In the genomic region with DNA sequence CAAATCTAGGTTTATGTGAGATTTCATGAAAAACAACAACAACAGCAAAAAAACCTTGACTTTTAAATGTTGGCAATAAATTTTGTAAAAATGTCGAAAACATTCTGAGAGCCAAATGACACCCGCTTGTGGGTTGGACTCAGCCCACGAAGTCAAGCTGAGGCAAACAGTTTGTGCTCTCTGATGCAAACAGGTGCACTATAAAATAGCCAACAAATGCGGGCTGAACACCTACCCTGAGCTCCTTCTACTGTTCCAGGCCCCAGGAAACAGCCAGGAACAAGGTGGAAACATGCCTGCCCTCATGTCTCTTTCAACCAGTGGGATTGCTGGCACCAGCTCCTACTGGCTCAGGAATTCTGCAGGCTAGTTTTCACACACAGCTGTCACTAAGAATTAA, we compare ENCODE assay signal across 20 cellular contexts.
A peak's percentile ranks its signal among the peaks of the same experiment; 100 is the strongest.
DNase-seq lines count a peak whose midpoint lies in the region; ATAC-seq, FAIRE-seq and TF ChIP-seq lines count a peak whose summit lies in the region.
"Had no signal": no experiment of that assay in that cellular context is flagged by ENCODE, and none has a peak within 500 bp of the region (broad histone marks: within the 10 kb centered on the region; RNA-seq: fewer than 3 reads in every experiment).

No MANE protein-coding gene starts in this region.

- BruUV-seq in HepG2 (replicated peaks; lab: Mats Ljungman, UMichigan): no TSS peak

- TF ChIP-seq EP300 in HepG2 (IDR thresholded peaks at IDR 0.05; ENCODE audit: low read depth in 2 of 2, low read length in 2 of 2) (no peak), HepG2 (CRISPR knock-in tag; IDR thresholded peaks at IDR 0.05; ENCODE audit: borderline replicate concordance) (no peak)

- no peak overlapping the region for H3K4me3 ChIP-seq in left ventricle myocardium inferior
- no peak overlapping the region for H3K4me3 ChIP-seq in liver (ENCODE audit: low read depth in 1 of 3, low read length in 3 of 3)
- no peak overlapping the region for H3K4me3 ChIP-seq in HepG2 (replicated peaks in 1 of 3; ENCODE audit: insufficient read depth in 1 of 3, low read depth in 2 of 3, low read length in 3 of 3)
- no peak overlapping the region for H3K4me3 ChIP-seq in psoas muscle
- H3K4me3 ChIP-seq: HAP-1 had no signal

- H3K79me2 ChIP-seq in HepG2 (ENCODE audit: insufficient read depth, low read length): no peaks in the 10 kb centered on the region

- no peaks in the 10 kb centered on the region for H4K20me1 ChIP-seq in HepG2 (ENCODE audit: insufficient read depth, low read length)

- in situ Hi-C loops in HepG2 (cut with HindIII; ENCODE audit: extremely low pct_ligation_motif_present, low pct_unique_long_range_greater_than_20kb): no loop called here

- TF ChIP-seq RAD21 in liver (IDR thresholded peaks at IDR 0.05): no peak
- TF ChIP-seq RAD21 in HepG2 (CRISPR knock-in tag; IDR thresholded peaks at IDR 0.05): no peak

- H3K9me3 ChIP-seq in left ventricle myocardium inferior (replicated peaks): no peaks in the 10 kb centered on the region
- no peaks in the 10 kb centered on the region for H3K9me3 ChIP-seq in liver (ENCODE audit: control insufficient read depth in 4 of 4, low read length in 3 of 4)
- H3K9me3 ChIP-seq in HepG2 (ENCODE audit: low read length): peaks cover 99% of the 10 kb centered on the region
- H3K9me3 ChIP-seq in psoas muscle: no peaks in the 10 kb centered on the region
- H3K9me3 ChIP-seq: HAP-1 had no signal

- no peak overlapping the region for H2AFZ ChIP-seq in HepG2 (ENCODE audit: low read length)

- no peak overlapping the region for H3K4me2 ChIP-seq in HepG2 (ENCODE audit: low read depth, low read length)

- no peak for DNase-seq in left ventricle myocardium inferior
- DNase-seq in left ventricle myocardium superior: no peak
- no peak for DNase-seq in HepG2 (ENCODE audit: low spot score)
- DNase-seq in psoas muscle: no peak
- DNase-seq: C1 segment of cervical spinal cord; Calu3; CD4-positive, alpha-beta memory T cell; COR-L47; DMS53; DMS79 treated with DMSO at 0.1 percent for 48 hours; GF-D8; GOT3; HFFc6 had no signal

- H3K36me3 ChIP-seq in left ventricle myocardium inferior (no peaks in the 10 kb centered on the region), liver (ENCODE audit: control insufficient read depth in 4 of 4, insufficient read depth in 3 of 4, low read depth in 1 of 4, low read length in 3 of 4) (no peaks in the 10 kb centered on the region), HepG2 (replicated peaks in 1 of 2; ENCODE audit: control insufficient read depth in 1 of 2, insufficient read depth in 2 of 2, low read length in 2 of 2) (no peaks in the 10 kb centered on the region), psoas muscle (ENCODE audit: insufficient read depth in 1 of 2, low read depth in 1 of 2) (no peaks in the 10 kb centered on the region)
- H3K36me3 ChIP-seq: HAP-1 had no signal

- H3K27me3 ChIP-seq in left ventricle myocardium inferior (ENCODE audit: low read depth): no peaks in the 10 kb centered on the region
- H3K27me3 ChIP-seq in liver (ENCODE audit: control insufficient read depth in 4 of 4, insufficient read depth in 4 of 4, low read length in 3 of 4): no peaks in the 10 kb centered on the region
- no peaks in the 10 kb centered on the region for H3K27me3 ChIP-seq in HepG2 (ENCODE audit: control insufficient read depth in 1 of 2, insufficient read depth in 2 of 2, low read length in 2 of 2)
- H3K27me3 ChIP-seq in psoas muscle (ENCODE audit: insufficient read depth in 3 of 3, low read length in 2 of 3): no peaks in the 10 kb centered on the region

- TF ChIP-seq CTCF in left ventricle myocardium inferior (IDR thresholded peaks at IDR 0.05; ENCODE audit: borderline replicate concordance): no peak
- TF ChIP-seq CTCF in liver (IDR thresholded peaks at IDR 0.05; ENCODE audit: low read depth, low read length, missing input control): no peak
- TF ChIP-seq CTCF in HepG2 (CRISPR knock-in tag; IDR thresholded peaks at IDR 0.05): no peak
- TF ChIP-seq CTCF in psoas muscle (IDR thresholded peaks at IDR 0.05): no peak

- no peak for TF ChIP-seq POLR2A in HepG2 (IDR thresholded peaks at IDR 0.05; ENCODE audit: insufficient read depth in 1 of 2, low read depth in 2 of 2, low read length in 2 of 2)

- peaks cover 46% of the 10 kb centered on the region for H3K4me1 ChIP-seq in left ventricle myocardium inferior
- peaks cover 17 to 57% (median 21%) of the 10 kb centered on the region in 4 donors for H3K4me1 ChIP-seq in liver (ENCODE audit: control insufficient read depth in 4 of 4, insufficient read depth in 4 of 4, low read length in 3 of 4)
- no peaks in the 10 kb centered on the region for H3K4me1 ChIP-seq in HepG2 (ENCODE audit: insufficient read depth, low read length)
- H3K4me1 ChIP-seq in psoas muscle: no peaks in the 10 kb centered on the region
- H3K4me1 ChIP-seq: HAP-1 had no signal

- CTCF ChIA-PET in HepG2 (lab: Yijun Ruan, JAX; ENCODE audit: low intra/inter-chr PET ratio, low total read pairs): no interaction called here

- no peak for ATAC-seq in left ventricle myocardium superior
- no peak for ATAC-seq in HepG2
- ATAC-seq in psoas muscle: peak; percentile 34 to 60 (median 42)
- no peak for ATAC-seq in HG03196 (IDR thresholded peaks at IDR 0.05; ENCODE audit: unreplicated experiment)
- ATAC-seq in HG03520 (IDR thresholded peaks at IDR 0.05; ENCODE audit: unreplicated experiment): no peak

- no peak for FAIRE-seq in HepG2 (lab: Jason Lieb, UNC)
- FAIRE-seq: GM12891, GM18507, H54 had no signal

- H3K27ac ChIP-seq in left ventricle myocardium inferior (replicated peaks) (peak overlapping the region; percentile 90), liver (ENCODE audit: low read depth in 1 of 2, low read length in 2 of 2) (peak overlapping the region; percentile 68 to 82), HepG2 (ENCODE audit: extremely low read length, insufficient read depth, low read length) (no peak overlapping the region), psoas muscle (peak overlapping the region; percentile 46)

- POLR2A ChIA-PET in HepG2 (lab: Yijun Ruan, JAX): no interaction called here

- 36% methylated on average over 4 of the region's 4 CpGs for WGBS in liver
- 19% methylated on average over 4 of the region's 4 CpGs for WGBS in HepG2 (ENCODE audit: low lambda C conversion rate)
- WGBS in psoas muscle, 3 donors: 68 to 73% (median 72%) methylated on average over 4 of the region's 4 CpGs

- no peak overlapping the region for H3K9ac ChIP-seq in liver (ENCODE audit: low read depth in 1 of 2, low read length in 2 of 2)
- no peak overlapping the region for H3K9ac ChIP-seq in HepG2 (ENCODE audit: insufficient read depth, low read depth, low read length)

- intact Hi-C loops in left ventricle myocardium inferior (cut with micrococcal nuclease) (no loop called here), left ventricle myocardium superior (cut with micrococcal nuclease) (no loop called here), HepG2 (cut with micrococcal nuclease; ENCODE audit: unreplicated experiment) (no loop called here), psoas muscle (cut with DNase I) (no loop called here)

TF ChIP-seq in liver, 16 proteins besides CTCF, POLR2A, EP300 and RAD21:
- no peak for TF ChIP-seq FOXA1 (IDR thresholded peaks at IDR 0.05)
- no peak for TF ChIP-seq FOXA2 (IDR thresholded peaks at IDR 0.05)
- no peak for TF ChIP-seq HNF4A (conservative IDR thresholded peaks at IDR 0.05)

TF ChIP-seq in HepG2, 621 proteins besides CTCF, POLR2A, EP300 and RAD21 (continues in another document):
- TF ChIP-seq, protein P1, sequence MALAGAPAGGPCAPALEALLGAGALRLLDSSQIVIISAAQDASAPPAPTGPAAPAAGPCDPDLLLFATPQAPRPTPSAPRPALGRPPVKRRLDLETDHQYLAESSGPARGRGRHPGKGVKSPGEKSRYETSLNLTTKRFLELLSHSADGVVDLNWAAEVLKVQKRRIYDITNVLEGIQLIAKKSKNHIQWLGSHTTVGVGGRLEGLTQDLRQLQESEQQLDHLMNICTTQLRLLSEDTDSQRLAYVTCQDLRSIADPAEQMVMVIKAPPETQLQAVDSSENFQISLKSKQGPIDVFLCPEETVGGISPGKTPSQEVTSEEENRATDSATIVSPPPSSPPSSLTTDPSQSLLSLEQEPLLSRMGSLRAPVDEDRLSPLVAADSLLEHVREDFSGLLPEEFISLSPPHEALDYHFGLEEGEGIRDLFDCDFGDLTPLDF (CRISPR knock-in tag; IDR thresholded peaks at IDR 0.05): no peak
- TF ChIP-seq HOXA5 (CRISPR knock-in tag; IDR thresholded peaks at IDR 0.05) (no peak), ZFAT (CRISPR knock-in tag; conservative IDR thresholded peaks at IDR 0.05) (no peak), ZNF891 (CRISPR knock-in tag; IDR thresholded peaks at IDR 0.05) (no peak), ZNF558 (CRISPR knock-in tag; IDR thresholded peaks at IDR 0.05; ENCODE audit: borderline replicate concordance) (no peak), ZNF773 (CRISPR knock-in tag; IDR thresholded peaks at IDR 0.05; ENCODE audit: borderline replicate concordance) (no peak), HES4 (CRISPR knock-in tag; IDR thresholded peaks at IDR 0.05; ENCODE audit: borderline replicate concordance) (no peak), ZNF709 (CRISPR knock-in tag; IDR thresholded peaks at IDR 0.05) (no peak), MTA1 (CRISPR knock-in tag; IDR thresholded peaks at IDR 0.05; ENCODE audit: borderline replicate concordance) (no peak)
- TF ChIP-seq, protein P2, sequence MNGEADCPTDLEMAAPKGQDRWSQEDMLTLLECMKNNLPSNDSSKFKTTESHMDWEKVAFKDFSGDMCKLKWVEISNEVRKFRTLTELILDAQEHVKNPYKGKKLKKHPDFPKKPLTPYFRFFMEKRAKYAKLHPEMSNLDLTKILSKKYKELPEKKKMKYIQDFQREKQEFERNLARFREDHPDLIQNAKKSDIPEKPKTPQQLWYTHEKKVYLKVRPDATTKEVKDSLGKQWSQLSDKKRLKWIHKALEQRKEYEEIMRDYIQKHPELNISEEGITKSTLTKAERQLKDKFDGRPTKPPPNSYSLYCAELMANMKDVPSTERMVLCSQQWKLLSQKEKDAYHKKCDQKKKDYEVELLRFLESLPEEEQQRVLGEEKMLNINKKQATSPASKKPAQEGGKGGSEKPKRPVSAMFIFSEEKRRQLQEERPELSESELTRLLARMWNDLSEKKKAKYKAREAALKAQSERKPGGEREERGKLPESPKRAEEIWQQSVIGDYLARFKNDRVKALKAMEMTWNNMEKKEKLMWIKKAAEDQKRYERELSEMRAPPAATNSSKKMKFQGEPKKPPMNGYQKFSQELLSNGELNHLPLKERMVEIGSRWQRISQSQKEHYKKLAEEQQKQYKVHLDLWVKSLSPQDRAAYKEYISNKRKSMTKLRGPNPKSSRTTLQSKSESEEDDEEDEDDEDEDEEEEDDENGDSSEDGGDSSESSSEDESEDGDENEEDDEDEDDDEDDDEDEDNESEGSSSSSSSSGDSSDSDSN (CRISPR knock-in tag; IDR thresholded peaks at IDR 0.05): no peak

Comparison
In these comparisons a context has a peak if more than half of its experiments do, and no peak if none do; other contexts are left out.
1. ATAC-seq: peak in psoas muscle (4 of 4); none in left ventricle myocardium superior (single experiment), HepG2 (single experiment), HG03196 (single experiment) and HG03520 (single experiment).